In the genomic region with DNA sequence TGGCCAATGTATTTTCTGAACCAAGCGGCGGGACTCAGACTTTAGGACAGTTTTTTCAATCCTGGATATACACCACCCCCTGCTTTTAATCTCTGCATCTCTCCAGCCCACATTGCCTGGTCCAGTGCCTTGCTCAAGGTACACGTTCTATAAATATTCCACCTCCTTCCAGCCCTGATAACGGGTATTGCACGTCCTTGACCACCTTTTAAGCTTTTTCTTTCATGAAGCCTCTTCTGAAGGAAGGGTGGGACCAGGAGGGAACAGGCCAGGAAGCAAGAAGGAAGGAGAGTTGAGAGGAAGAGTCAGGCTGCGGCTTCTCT, we compare ENCODE assay signal across 1 cellular context.
TF ChIP-seq lines count a peak whose summit lies in the region.

No MANE protein-coding gene starts in this region.

TF ChIP-seq in K562, 482 proteins besides CTCF, POLR2A, EP300 and RAD21 (continues in another document):
- TF ChIP-seq HBP1 (CRISPR knock-in tag; IDR thresholded peaks at IDR 0.05) (no peak), MLX (CRISPR knock-in tag; conservative IDR thresholded peaks at IDR 0.05) (no peak), HOXB6 (CRISPR knock-in tag; IDR thresholded peaks at IDR 0.05; ENCODE audit: borderline replicate concordance) (no peak), ZNF766 (CRISPR knock-in tag; conservative IDR thresholded peaks at IDR 0.05) (no peak), GATA2 (CRISPR knock-in tag; IDR thresholded peaks at IDR 0.05) (peak; percentile 59), ZNF507 (tag; conservative IDR thresholded peaks at IDR 0.05) (no peak), E2F5 (CRISPR knock-in tag; IDR thresholded peaks at IDR 0.05) (no peak), TAF9B (IDR thresholded peaks at IDR 0.05; ENCODE audit: partially characterized antibody) (no peak), RUNX1 (IDR thresholded peaks at IDR 0.05; ENCODE audit: low read depth) (no peak), ARID2 (IDR thresholded peaks at IDR 0.05) (no peak), ZNF408 (CRISPR knock-in tag; IDR thresholded peaks at IDR 0.05; ENCODE audit: low read depth) (no peak), HDAC8 (tag; IDR thresholded peaks at IDR 0.05) (no peak), RBM15 (IDR thresholded peaks at IDR 0.05; ENCODE audit: insufficient read depth, low read length) (no peak), SMARCA4 (IDR thresholded peaks at IDR 0.05) (no peak), GATAD2B (IDR thresholded peaks at IDR 0.05; ENCODE audit: borderline replicate concordance) (no peak), POU5F1 (IDR thresholded peaks at IDR 0.05; ENCODE audit: borderline replicate concordance, low read depth, low read length, partially characterized antibody) (no peak), KHSRP (IDR thresholded peaks at IDR 0.05) (no peak), TEAD1 (CRISPR knock-in tag; IDR thresholded peaks at IDR 0.05) (no peak), TAL1 (IDR thresholded peaks at IDR 0.05) (no peak), ZNF140 (CRISPR knock-in tag; IDR thresholded peaks at IDR 0.05) (no peak), ZNF830 (CRISPR knock-in tag; IDR thresholded peaks at IDR 0.05) (no peak), ETS2 (tag; IDR thresholded peaks at IDR 0.05; ENCODE audit: borderline replicate concordance, poor library complexity, severe bottlenecking) (no peak), HNRNPH1 (optimal IDR thresholded peaks at IDR 0.05; ENCODE audit: low read depth, low read length) (no peak), ZNF232 (CRISPR knock-in tag; IDR thresholded peaks at IDR 0.05) (no peak), NR2C2 (CRISPR knock-in tag; IDR thresholded peaks at IDR 0.05) (no peak; the same call in 1 of the 2 replicates), NR2C2 (tag; IDR thresholded peaks at IDR 0.05) (peak; percentile 80), C11orf30 (IDR thresholded peaks at IDR 0.05; ENCODE audit: low read depth) (no peak), CBFA2T3 (IDR thresholded peaks at IDR 0.05) (no peak), PCBP1 (IDR thresholded peaks at IDR 0.05; ENCODE audit: low read depth, low read length, poor library complexity, severe bottlenecking) (no peak), ZNF445 (CRISPR knock-in tag; IDR thresholded peaks at IDR 0.05; ENCODE audit: low read depth) (no peak), THRB (CRISPR knock-in tag; conservative IDR thresholded peaks at IDR 0.05) (no peak), MAFF (IDR thresholded peaks at IDR 0.05; ENCODE audit: low read length) (no peak), ZNF217 (CRISPR knock-in tag; IDR thresholded peaks at IDR 0.05) (no peak)
- TF ChIP-seq, protein P1, sequence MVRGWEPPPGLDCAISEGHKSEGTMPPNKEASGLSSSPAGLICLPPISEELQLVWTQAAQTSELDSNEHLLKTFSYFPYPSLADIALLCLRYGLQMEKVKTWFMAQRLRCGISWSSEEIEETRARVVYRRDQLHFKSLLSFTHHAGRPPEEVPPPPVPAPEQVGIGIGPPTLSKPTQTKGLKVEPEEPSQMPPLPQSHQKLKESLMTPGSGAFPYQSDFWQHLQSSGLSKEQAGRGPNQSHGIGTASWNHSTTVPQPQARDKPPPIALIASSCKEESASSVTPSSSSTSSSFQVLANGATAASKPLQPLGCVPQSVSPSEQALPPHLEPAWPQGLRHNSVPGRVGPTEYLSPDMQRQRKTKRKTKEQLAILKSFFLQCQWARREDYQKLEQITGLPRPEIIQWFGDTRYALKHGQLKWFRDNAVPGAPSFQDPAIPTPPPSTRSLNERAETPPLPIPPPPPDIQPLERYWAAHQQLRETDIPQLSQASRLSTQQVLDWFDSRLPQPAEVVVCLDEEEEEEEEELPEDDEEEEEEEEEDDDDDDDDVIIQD (CRISPR knock-in tag; IDR thresholded peaks at IDR 0.05): no peak
- TF ChIP-seq, protein P2, sequence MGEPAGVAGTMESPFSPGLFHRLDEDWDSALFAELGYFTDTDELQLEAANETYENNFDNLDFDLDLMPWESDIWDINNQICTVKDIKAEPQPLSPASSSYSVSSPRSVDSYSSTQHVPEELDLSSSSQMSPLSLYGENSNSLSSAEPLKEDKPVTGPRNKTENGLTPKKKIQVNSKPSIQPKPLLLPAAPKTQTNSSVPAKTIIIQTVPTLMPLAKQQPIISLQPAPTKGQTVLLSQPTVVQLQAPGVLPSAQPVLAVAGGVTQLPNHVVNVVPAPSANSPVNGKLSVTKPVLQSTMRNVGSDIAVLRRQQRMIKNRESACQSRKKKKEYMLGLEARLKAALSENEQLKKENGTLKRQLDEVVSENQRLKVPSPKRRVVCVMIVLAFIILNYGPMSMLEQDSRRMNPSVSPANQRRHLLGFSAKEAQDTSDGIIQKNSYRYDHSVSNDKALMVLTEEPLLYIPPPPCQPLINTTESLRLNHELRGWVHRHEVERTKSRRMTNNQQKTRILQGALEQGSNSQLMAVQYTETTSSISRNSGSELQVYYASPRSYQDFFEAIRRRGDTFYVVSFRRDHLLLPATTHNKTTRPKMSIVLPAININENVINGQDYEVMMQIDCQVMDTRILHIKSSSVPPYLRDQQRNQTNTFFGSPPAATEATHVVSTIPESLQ (CRISPR knock-in tag; IDR thresholded peaks at IDR 0.05): no peak
- TF ChIP-seq, protein P3, sequence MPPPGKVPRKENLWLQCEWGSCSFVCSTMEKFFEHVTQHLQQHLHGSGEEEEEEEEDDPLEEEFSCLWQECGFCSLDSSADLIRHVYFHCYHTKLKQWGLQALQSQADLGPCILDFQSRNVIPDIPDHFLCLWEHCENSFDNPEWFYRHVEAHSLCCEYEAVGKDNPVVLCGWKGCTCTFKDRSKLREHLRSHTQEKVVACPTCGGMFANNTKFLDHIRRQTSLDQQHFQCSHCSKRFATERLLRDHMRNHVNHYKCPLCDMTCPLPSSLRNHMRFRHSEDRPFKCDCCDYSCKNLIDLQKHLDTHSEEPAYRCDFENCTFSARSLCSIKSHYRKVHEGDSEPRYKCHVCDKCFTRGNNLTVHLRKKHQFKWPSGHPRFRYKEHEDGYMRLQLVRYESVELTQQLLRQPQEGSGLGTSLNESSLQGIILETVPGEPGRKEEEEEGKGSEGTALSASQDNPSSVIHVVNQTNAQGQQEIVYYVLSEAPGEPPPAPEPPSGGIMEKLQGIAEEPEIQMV (tag; conservative IDR thresholded peaks at IDR 0.05; ENCODE audit: low read depth): no peak
- TF ChIP-seq, protein P4, sequence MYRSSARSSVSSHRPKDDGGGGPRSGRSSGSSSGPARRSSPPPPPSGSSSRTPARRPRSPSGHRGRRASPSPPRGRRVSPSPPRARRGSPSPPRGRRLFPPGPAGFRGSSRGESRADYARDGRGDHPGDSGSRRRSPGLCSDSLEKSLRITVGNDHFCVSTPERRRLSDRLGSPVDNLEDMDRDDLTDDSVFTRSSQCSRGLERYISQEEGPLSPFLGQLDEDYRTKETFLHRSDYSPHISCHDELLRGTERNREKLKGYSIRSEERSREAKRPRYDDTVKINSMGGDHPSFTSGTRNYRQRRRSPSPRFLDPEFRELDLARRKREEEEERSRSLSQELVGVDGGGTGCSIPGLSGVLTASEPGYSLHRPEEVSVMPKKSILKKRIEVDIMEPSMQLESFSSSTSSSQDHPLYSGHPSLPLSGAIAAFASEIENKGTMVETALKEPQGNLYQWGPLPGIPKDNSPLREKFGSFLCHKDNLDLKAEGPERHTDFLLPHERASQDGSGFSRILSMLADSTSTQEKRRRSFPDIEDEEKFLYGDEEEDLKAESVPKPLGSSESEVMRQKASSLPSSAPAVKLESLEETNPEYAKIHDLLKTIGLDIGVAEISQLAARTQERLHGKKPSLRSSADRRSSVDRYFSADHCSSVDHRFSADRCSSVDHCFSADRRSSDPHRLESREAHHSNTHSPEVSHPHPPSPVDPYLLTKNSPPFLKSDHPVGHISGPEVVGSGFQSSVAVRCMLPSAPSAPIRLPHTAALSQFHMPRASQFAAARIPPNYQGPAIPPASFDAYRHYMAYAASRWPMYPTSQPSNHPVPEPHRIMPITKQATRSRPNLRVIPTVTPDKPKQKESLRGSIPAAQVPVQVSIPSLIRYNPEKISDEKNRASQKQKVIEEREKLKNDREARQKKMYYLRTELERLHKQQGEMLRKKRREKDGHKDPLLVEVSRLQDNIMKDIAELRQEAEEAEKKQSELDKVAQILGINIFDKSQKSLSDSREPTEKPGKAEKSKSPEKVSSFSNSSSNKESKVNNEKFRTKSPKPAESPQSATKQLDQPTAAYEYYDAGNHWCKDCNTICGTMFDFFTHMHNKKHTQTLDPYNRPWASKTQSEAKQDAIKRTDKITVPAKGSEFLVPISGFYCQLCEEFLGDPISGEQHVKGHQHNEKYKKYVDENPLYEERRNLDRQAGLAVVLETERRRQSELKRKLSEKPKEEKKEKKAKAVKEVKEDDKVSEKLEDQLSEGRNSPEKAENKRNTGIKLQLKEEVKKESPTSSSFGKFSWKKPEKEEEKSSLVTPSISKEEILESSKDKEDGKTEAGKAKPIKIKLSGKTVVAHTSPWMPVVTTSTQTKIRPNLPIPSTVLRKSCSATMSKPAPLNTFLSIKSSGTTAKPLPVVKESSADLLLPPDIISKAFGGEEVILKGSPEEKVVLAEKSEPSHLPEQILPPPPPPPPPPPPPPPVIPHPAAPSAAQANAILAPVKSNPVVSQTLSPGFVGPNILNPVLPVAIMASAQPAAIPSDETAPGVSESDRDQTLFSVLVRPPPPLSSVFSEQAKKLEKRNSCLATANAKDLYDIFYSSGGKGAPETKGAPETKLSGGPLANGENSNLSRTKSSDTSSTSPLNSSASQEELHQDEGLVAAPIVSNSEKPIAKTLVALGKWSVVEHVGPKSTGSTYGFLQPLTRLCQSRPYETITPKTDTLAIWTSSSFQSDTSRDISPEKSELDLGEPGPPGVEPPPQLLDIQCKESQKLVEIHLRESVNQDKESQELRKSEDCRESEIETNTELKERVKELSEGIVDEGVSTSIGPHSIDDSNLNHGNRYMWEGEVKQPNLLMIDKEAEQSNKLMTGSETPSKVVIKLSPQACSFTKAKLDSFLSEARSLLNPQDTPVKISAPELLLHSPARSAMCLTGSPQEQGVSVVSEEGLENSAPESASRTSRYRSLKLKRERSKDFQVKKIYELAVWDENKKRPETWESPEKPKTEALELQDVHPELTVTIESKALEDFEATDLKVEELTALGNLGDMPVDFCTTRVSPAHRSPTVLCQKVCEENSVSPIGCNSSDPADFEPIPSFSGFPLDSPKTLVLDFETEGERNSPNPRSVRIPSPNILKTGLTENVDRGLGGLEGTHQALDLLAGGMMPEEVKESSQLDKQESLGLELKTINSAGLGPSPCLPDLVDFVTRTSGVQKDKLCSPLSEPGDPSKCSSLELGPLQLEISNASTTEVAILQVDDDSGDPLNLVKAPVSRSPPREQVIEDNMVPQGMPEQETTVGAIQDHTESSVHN (IDR thresholded peaks at IDR 0.05; ENCODE audit: borderline replicate concordance in 1 of 2, low read depth in 1 of 2): no peak
- TF ChIP-seq, protein P5, sequence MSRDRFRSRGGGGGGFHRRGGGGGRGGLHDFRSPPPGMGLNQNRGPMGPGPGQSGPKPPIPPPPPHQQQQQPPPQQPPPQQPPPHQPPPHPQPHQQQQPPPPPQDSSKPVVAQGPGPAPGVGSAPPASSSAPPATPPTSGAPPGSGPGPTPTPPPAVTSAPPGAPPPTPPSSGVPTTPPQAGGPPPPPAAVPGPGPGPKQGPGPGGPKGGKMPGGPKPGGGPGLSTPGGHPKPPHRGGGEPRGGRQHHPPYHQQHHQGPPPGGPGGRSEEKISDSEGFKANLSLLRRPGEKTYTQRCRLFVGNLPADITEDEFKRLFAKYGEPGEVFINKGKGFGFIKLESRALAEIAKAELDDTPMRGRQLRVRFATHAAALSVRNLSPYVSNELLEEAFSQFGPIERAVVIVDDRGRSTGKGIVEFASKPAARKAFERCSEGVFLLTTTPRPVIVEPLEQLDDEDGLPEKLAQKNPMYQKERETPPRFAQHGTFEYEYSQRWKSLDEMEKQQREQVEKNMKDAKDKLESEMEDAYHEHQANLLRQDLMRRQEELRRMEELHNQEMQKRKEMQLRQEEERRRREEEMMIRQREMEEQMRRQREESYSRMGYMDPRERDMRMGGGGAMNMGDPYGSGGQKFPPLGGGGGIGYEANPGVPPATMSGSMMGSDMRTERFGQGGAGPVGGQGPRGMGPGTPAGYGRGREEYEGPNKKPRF (IDR thresholded peaks at IDR 0.05; ENCODE audit: low read depth, low read length): no peak
- TF ChIP-seq, protein P6, sequence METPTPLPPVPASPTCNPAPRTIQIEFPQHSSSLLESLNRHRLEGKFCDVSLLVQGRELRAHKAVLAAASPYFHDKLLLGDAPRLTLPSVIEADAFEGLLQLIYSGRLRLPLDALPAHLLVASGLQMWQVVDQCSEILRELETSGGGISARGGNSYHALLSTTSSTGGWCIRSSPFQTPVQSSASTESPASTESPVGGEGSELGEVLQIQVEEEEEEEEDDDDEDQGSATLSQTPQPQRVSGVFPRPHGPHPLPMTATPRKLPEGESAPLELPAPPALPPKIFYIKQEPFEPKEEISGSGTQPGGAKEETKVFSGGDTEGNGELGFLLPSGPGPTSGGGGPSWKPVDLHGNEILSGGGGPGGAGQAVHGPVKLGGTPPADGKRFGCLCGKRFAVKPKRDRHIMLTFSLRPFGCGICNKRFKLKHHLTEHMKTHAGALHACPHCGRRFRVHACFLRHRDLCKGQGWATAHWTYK (CRISPR knock-in tag; IDR thresholded peaks at IDR 0.05): no peak
